ENCODE assay signal across 1 cellular context in genomic region chr6:30672445-30673253, GRCh38.
A peak's percentile ranks its signal among the peaks of the same experiment; 100 is the strongest.
TF ChIP-seq lines count a peak whose summit lies in the region.

DHX16 (minus strand) TSS chr6:30673006; CDS start chr6:30672841, 165 bp downstream.

TF ChIP-seq in HepG2, 621 proteins besides CTCF, POLR2A, EP300 and RAD21 (continued from another document):
- TF ChIP-seq PRDM15 (CRISPR knock-in tag; IDR thresholded peaks at IDR 0.05) = no peak
- TF ChIP-seq ZFAT (CRISPR knock-in tag; conservative IDR thresholded peaks at IDR 0.05) = no peak
- no peak for TF ChIP-seq SMAD1 (CRISPR knock-in tag; IDR thresholded peaks at IDR 0.05; ENCODE audit: borderline replicate concordance, low read depth)
- no peak for TF ChIP-seq ZSCAN20 (CRISPR knock-in tag; IDR thresholded peaks at IDR 0.05; ENCODE audit: borderline replicate concordance)
- TF ChIP-seq RFX3 (CRISPR knock-in tag; IDR thresholded peaks at IDR 0.05) = peak; percentile 74
- TF ChIP-seq ZNF234 (CRISPR knock-in tag; conservative IDR thresholded peaks at IDR 0.05) = no peak
- TF ChIP-seq RORA (CRISPR knock-in tag; IDR thresholded peaks at IDR 0.05) = peak; percentile 41; the same call in 1 of the 2 replicates
- TF ChIP-seq ZNF737 (CRISPR knock-in tag; IDR thresholded peaks at IDR 0.05; ENCODE audit: borderline replicate concordance) = peak; percentile 68; the same call in 1 of the 2 replicates
- no peak for TF ChIP-seq ZNF841 (CRISPR knock-in tag; IDR thresholded peaks at IDR 0.05; ENCODE audit: borderline replicate concordance)
- no peak for TF ChIP-seq EZH2 (conservative IDR thresholded peaks at IDR 0.05; ENCODE audit: low read depth, low read length)
- peak; percentile 92; the same call in 1 of the 2 replicates for TF ChIP-seq ZNF362 (CRISPR knock-in tag; IDR thresholded peaks at IDR 0.05; ENCODE audit: borderline replicate concordance)
- no peak; the same call in 1 of the 2 replicates for TF ChIP-seq TIGD3 (CRISPR knock-in tag; IDR thresholded peaks at IDR 0.05; ENCODE audit: borderline replicate concordance)
- TF ChIP-seq HOXA3 (CRISPR knock-in tag; IDR thresholded peaks at IDR 0.05) = peak; percentile 75
- TF ChIP-seq ZNF768 (CRISPR knock-in tag; IDR thresholded peaks at IDR 0.05) = peak; percentile 82; the same call in 1 of the 2 replicates
- TF ChIP-seq PCBP1 (IDR thresholded peaks at IDR 0.05; ENCODE audit: borderline replicate concordance, low read depth, low read length) = no peak
- no peak for TF ChIP-seq ARNTL (CRISPR knock-in tag; IDR thresholded peaks at IDR 0.05)
- TF ChIP-seq ZMYM3 (CRISPR knock-in tag; IDR thresholded peaks at IDR 0.05) = peak; percentile 82
- TF ChIP-seq ZNF609 (CRISPR knock-in tag; IDR thresholded peaks at IDR 0.05; ENCODE audit: borderline replicate concordance) = no peak; the same call in 1 of the 2 replicates
- TF ChIP-seq GFI1 (CRISPR knock-in tag; IDR thresholded peaks at IDR 0.05; ENCODE audit: borderline replicate concordance) = peak; percentile 78
- peak; percentile 93; the same call in 1 of the 2 replicates for TF ChIP-seq ZNF891 (CRISPR knock-in tag; IDR thresholded peaks at IDR 0.05)
- TF ChIP-seq ZNF572 (CRISPR knock-in tag; IDR thresholded peaks at IDR 0.05) = 0 out of 2 replicates have a peak, but pooled peaks have one; percentile 70
- TF ChIP-seq GMEB2 (CRISPR knock-in tag; IDR thresholded peaks at IDR 0.05; ENCODE audit: low read depth) = peak; percentile 43; the same call in 1 of the 2 replicates
- TF ChIP-seq CCDC6 (CRISPR knock-in tag; IDR thresholded peaks at IDR 0.05) = no peak; the same call in 1 of the 2 replicates
- TF ChIP-seq TFE3 (CRISPR knock-in tag; IDR thresholded peaks at IDR 0.05) = peak; percentile 11
- TF ChIP-seq ZFP36L2 (CRISPR knock-in tag; IDR thresholded peaks at IDR 0.05) = no peak
- TF ChIP-seq ZNF546 (CRISPR knock-in tag; conservative IDR thresholded peaks at IDR 0.05) = 0 out of 2 replicates have a peak, but pooled peaks have one; percentile 70
- peak; percentile 98 for TF ChIP-seq KAT8 (CRISPR knock-in tag; IDR thresholded peaks at IDR 0.05)
- peak; percentile 94; the same call in 1 of the 2 replicates for TF ChIP-seq ZFP91 (CRISPR knock-in tag; IDR thresholded peaks at IDR 0.05; ENCODE audit: borderline replicate concordance)
- TF ChIP-seq KLF15 (CRISPR knock-in tag; IDR thresholded peaks at IDR 0.05; ENCODE audit: borderline replicate concordance) = peak; percentile 72; the same call in 1 of the 2 replicates
